ENCODE assay signal across 9 cellular contexts in the genomic region with DNA sequence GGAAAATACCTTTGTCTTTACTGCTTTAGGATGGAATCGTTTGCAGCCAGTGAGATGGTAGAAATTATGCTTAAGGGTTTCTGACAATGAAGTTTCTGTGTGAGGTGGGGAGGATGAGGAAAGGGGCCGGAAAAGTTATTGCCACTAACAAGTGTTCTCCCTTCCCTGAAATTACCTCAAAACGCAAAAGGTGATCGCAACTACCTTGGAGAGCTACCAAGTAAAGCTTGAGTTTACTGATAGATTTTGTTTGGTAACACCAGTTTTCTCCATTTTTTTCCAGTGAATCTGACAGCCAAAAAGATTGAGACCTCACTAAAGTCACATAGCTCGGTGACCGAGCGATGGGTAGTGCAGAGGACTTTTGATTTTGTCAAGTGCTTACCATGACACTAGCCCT. TPM values are rescaled to one million over a fixed set of nuclear protein-coding genes. Genes with fewer than 3 reads are reported as not detected.
DNase-seq lines count a peak whose midpoint lies in the region; ATAC-seq, FAIRE-seq and TF ChIP-seq lines count a peak whose summit lies in the region.
"Had no signal": no experiment of that assay in that cellular context is flagged by ENCODE, and none has a peak within 500 bp of the region (broad histone marks: within the 10 kb centered on the region; RNA-seq: fewer than 3 reads in every experiment).

No MANE protein-coding gene starts in this region.

- TF ChIP-seq POLR2A in H54 (IDR thresholded peaks at IDR 0.05; ENCODE audit: low read depth, low read length), result no peak

- H3K9me3 ChIP-seq in adipocyte (ENCODE audit: control insufficient read depth, low read length) (no peaks in the 10 kb centered on the region), liver (ENCODE audit: control insufficient read depth in 4 of 4, low read length in 3 of 4) (no peaks in the 10 kb centered on the region)

- no peak for FAIRE-seq in H54 (lab: Jason Lieb, UNC)
- FAIRE-seq: colon had no signal

- H3K4me1 ChIP-seq in adipocyte (ENCODE audit: control insufficient read depth, insufficient read depth, low read length), result peaks cover 23% of the 10 kb centered on the region
- H3K4me1 ChIP-seq in liver (ENCODE audit: control insufficient read depth in 4 of 4, insufficient read depth in 4 of 4, low read length in 3 of 4), result peaks cover 2 to 18% (median 8%) of the 10 kb centered on the region in 4 donors

- TF ChIP-seq CTCF in AG10803 (conservative IDR thresholded peaks at IDR 0.05; ENCODE audit: low read length) (no peak), HFF-Myc (IDR thresholded peaks at IDR 0.05; ENCODE audit: low read depth, low read length, missing control alignments) (no peak), liver (IDR thresholded peaks at IDR 0.05; ENCODE audit: low read depth, low read length, missing input control) (no peak)

- H3K4me3 ChIP-seq in AG10803 (ENCODE audit: low read length), result peak overlapping the region; percentile 77
- peak overlapping the region; percentile 79 for H3K4me3 ChIP-seq in HFF-Myc (replicated peaks; ENCODE audit: low read depth, low read length)
- H3K4me3 ChIP-seq in adipocyte (ENCODE audit: low read length), result peak overlapping the region; percentile 98
- peak overlapping the region in 1 of 3 donors; percentile 50 for H3K4me3 ChIP-seq in liver (ENCODE audit: low read depth in 1 of 3, low read length in 3 of 3)

- H3K9ac ChIP-seq in adipocyte (ENCODE audit: low read length) (peak overlapping the region; percentile 99), liver (ENCODE audit: low read depth in 1 of 2, low read length in 2 of 2) (peak overlapping the region in 1 of 2 donors; percentile 21)

- H3K27me3 ChIP-seq in adipocyte (replicated peaks; ENCODE audit: control insufficient read depth, insufficient read depth, low read length) (no peaks in the 10 kb centered on the region), liver (ENCODE audit: control insufficient read depth in 4 of 4, insufficient read depth in 4 of 4, low read length in 3 of 4) (no peaks in the 10 kb centered on the region)

- DNase-seq in AG10803 (ENCODE audit: low read depth) (no peak), HFF-Myc (ENCODE audit: extremely low read depth, low read depth) (no peak), adipocyte (ENCODE audit: low read depth) (no peak), NCI-H524 treated with DMSO at 0.1 percent for 48 hours (lab: John Stamatoyannopoulos, UW) (no peak), H54 (ENCODE audit: insufficient read length, low spot score) (no peak)

- H3K36me3 ChIP-seq in adipocyte (ENCODE audit: control insufficient read depth, insufficient read depth, low read length, severe bottlenecking) (no peaks in the 10 kb centered on the region), liver (ENCODE audit: control insufficient read depth in 4 of 4, insufficient read depth in 3 of 4, low read depth in 1 of 4, low read length in 3 of 4) (no peaks in the 10 kb centered on the region)

- TF ChIP-seq RAD21 in liver (IDR thresholded peaks at IDR 0.05), result no peak

- H3K27ac ChIP-seq in liver (ENCODE audit: low read depth in 1 of 2, low read length in 2 of 2), result no peak overlapping the region

- ATAC-seq in GM18907 (IDR thresholded peaks at IDR 0.05; ENCODE audit: unreplicated experiment) (no peak), GM21529 (IDR thresholded peaks at IDR 0.05; ENCODE audit: unreplicated experiment) (no peak)

- 65% methylated on average over 7 of the region's 7 CpGs for WGBS in liver

TF ChIP-seq in liver, 16 proteins besides CTCF, POLR2A, EP300 and RAD21:
- TF ChIP-seq, protein P1, sequence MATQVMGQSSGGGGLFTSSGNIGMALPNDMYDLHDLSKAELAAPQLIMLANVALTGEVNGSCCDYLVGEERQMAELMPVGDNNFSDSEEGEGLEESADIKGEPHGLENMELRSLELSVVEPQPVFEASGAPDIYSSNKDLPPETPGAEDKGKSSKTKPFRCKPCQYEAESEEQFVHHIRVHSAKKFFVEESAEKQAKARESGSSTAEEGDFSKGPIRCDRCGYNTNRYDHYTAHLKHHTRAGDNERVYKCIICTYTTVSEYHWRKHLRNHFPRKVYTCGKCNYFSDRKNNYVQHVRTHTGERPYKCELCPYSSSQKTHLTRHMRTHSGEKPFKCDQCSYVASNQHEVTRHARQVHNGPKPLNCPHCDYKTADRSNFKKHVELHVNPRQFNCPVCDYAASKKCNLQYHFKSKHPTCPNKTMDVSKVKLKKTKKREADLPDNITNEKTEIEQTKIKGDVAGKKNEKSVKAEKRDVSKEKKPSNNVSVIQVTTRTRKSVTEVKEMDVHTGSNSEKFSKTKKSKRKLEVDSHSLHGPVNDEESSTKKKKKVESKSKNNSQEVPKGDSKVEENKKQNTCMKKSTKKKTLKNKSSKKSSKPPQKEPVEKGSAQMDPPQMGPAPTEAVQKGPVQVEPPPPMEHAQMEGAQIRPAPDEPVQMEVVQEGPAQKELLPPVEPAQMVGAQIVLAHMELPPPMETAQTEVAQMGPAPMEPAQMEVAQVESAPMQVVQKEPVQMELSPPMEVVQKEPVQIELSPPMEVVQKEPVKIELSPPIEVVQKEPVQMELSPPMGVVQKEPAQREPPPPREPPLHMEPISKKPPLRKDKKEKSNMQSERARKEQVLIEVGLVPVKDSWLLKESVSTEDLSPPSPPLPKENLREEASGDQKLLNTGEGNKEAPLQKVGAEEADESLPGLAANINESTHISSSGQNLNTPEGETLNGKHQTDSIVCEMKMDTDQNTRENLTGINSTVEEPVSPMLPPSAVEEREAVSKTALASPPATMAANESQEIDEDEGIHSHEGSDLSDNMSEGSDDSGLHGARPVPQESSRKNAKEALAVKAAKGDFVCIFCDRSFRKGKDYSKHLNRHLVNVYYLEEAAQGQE (IDR thresholded peaks at IDR 0.05), result peak; percentile 50
- TF ChIP-seq EGR1 (IDR thresholded peaks at IDR 0.05; ENCODE audit: low read depth in 2 of 2), result no peak
TF ChIP-seq in liver: peak in this region for 1.

RNA-seq across cellular contexts. Expression of a gene that starts 1.5 kb away (rescaled TPM):
- 1 to 10 TPM; 3.2 to 7.5 TPM for total RNA-seq in liver
- 1 to 10 TPM; 1.8 to 2.7 TPM for polyA plus RNA-seq in liver

RNA-seq across cellular contexts. Expression of a gene that starts 42.1 kb away (rescaled TPM):
- total RNA-seq in liver, result 1 to 10 TPM; 8.6 to 9.0 TPM
- 1 to 10 TPM; 5.3 to 8.4 TPM for polyA plus RNA-seq in liver

RNA-seq across cellular contexts. Expression of a gene that starts 42.1 kb away (rescaled TPM):
- 1 to 10 TPM; 5.2 to 8.5 TPM for total RNA-seq in liver
- 1 to 10 TPM in 1 of 2 donors, under 1 TPM in 1; 0.82 to 1.8 TPM for polyA plus RNA-seq in liver

RNA-seq across cellular contexts. Expression of a gene that starts 42.4 kb away (rescaled TPM):
- total RNA-seq in liver, result 1 to 10 TPM; 1.5 to 5.9 TPM
- 1 to 10 TPM; 2.7 to 3.1 TPM for polyA plus RNA-seq in liver
